In genomic region chr15:64755427-64755823, GRCh38 we compare ENCODE assay signal across 24 cellular contexts. TPM values are rescaled to one million over a fixed set of nuclear protein-coding genes. Genes with fewer than 3 reads are reported as not detected.
DNase-seq lines count a peak whose midpoint lies in the region; ATAC-seq and TF ChIP-seq lines count a peak whose summit lies in the region.
"Had no signal": no experiment of that assay in that cellular context is flagged by ENCODE, and none has a peak within 500 bp of the region (broad histone marks: within the 10 kb centered on the region; RNA-seq: fewer than 3 reads in every experiment).

No MANE protein-coding gene starts in this region.

- H3K27me3 ChIP-seq in right atrium auricular region (no peaks in the 10 kb centered on the region), tibial nerve (no peaks in the 10 kb centered on the region)
- H3K27me3 ChIP-seq: neural progenitor cell, testis had no signal

- peak overlapping the region; percentile 91 for H3K27ac Mint-ChIP-seq in WTC11
- peak overlapping the region; percentile 86 for H3K27ac Mint-ChIP-seq in stimulated activated memory B cell treated with anti-CD40 and anti-IgM and Interleukin-4, amounts not matched to agents 10 μg/mL and 1 μg/mL and 100 μg/mL, for 72 hours
- H3K27ac Mint-ChIP-seq: activated CD4-positive, alpha-beta memory T cell treated with anti-CD3 and anti-CD28 coated beads, Interleukin-2, amount 10 ng/mL, durations not matched to agents 7 days and 5 days; activated naive CD4-positive, alpha-beta T cell treated with anti-CD3 and anti-CD28 coated beads, Interleukin-2, amount 10 ng/mL, durations not matched to agents 7 days and 5 days; brain; mesothelial cell of epicardium; T-helper 1 cell treated with Interleukin-12 subunit alpha and Interleukin-12 subunit beta and Interleukin-4 antibody, amounts not matched to agents 30 μg/mL and 1 μg/mL, for 36 hours had no signal

- peak; percentile 24 for ATAC-seq in GM18498 (IDR thresholded peaks at IDR 0.05; ENCODE audit: unreplicated experiment)
- no peak for ATAC-seq in WTC11
- peak; percentile 8 for ATAC-seq in stimulated activated memory B cell treated with anti-CD40 and anti-IgM and Interleukin-4, amounts not matched to agents 10 μg/mL and 1 μg/mL and 100 μg/mL, for 72 hours
- ATAC-seq in HG02870 (IDR thresholded peaks at IDR 0.05; ENCODE audit: unreplicated experiment), result no peak

- 82 to 91% methylated on average over 7 of the region's 7 CpGs for WGBS in tibial nerve, 2 donors

- H3K27ac ChIP-seq in right atrium auricular region, result peak overlapping the region; percentile 78 to 90
- peak overlapping the region in 1 of 4 donors; percentile 23 for H3K27ac ChIP-seq in tibial nerve
- H3K27ac ChIP-seq: neural progenitor cell, testis, VCaP had no signal

- DNase-seq in WTC11 (ENCODE audit: low spot score) (no peak), right atrium auricular region (ENCODE audit: low spot score) (no peak), tibial nerve (ENCODE audit: low spot score in 2 of 2) (no peak), putamen (ENCODE audit: low spot score) (no peak)
- DNase-seq in activated CD4-positive, alpha-beta T cell treated with anti-CD3 and anti-CD28 coated beads for 48 hours, result no peak
- DNase-seq: activated CD4-positive, alpha-beta memory T cell treated with anti-CD3 and anti-CD28 coated beads, Interleukin-2, amount 10 ng/mL, durations not matched to agents 7 days and 5 days; activated naive CD4-positive, alpha-beta T cell treated with anti-CD3 and anti-CD28 coated beads, Interleukin-2, amount 10 ng/mL, durations not matched to agents 7 days and 5 days; activated T-cell treated with anti-CD3 and anti-CD28 coated beads, Interleukin-2, amount 50 U/mL, for 1 hour; cortex of kidney; DMS79; foreskin fibroblast; kidney glomerular epithelial cell; NCI-H1105 treated with DMSO at 0.1 percent for 48 hours; NCI-H2171; NCI-H69; testis had no signal

- TF ChIP-seq POLR2A in tibial nerve (IDR thresholded peaks at IDR 0.05), result no peak

- H3K9me3 ChIP-seq in right atrium auricular region (no peaks in the 10 kb centered on the region), tibial nerve (no peaks in the 10 kb centered on the region)
- H3K9me3 ChIP-seq: testis had no signal

- no peaks in the 10 kb centered on the region for H3K9me3 Mint-ChIP-seq in WTC11
- H3K9me3 Mint-ChIP-seq in stimulated activated memory B cell treated with anti-CD40 and anti-IgM and Interleukin-4, amounts not matched to agents 10 μg/mL and 1 μg/mL and 100 μg/mL, for 72 hours, result no peaks in the 10 kb centered on the region
- H3K9me3 Mint-ChIP-seq: activated CD4-positive, alpha-beta memory T cell treated with anti-CD3 and anti-CD28 coated beads, Interleukin-2, amount 10 ng/mL, durations not matched to agents 7 days and 5 days; activated naive CD4-positive, alpha-beta T cell treated with anti-CD3 and anti-CD28 coated beads, Interleukin-2, amount 10 ng/mL, durations not matched to agents 7 days and 5 days; brain; mesothelial cell of epicardium; neural progenitor cell; T-helper 1 cell treated with Interleukin-12 subunit alpha and Interleukin-12 subunit beta and Interleukin-4 antibody, amounts not matched to agents 30 μg/mL and 1 μg/mL, for 36 hours had no signal

- H3K4me3 ChIP-seq in right atrium auricular region (no peak overlapping the region), tibial nerve (no peak overlapping the region)
- H3K4me3 ChIP-seq: neural progenitor cell, testis had no signal

- no peaks in the 10 kb centered on the region for H3K36me3 ChIP-seq in right atrium auricular region
- H3K36me3 ChIP-seq in tibial nerve, result no peaks in the 10 kb centered on the region
- H3K36me3 ChIP-seq: neural progenitor cell had no signal

- no peak for TF ChIP-seq EP300 in tibial nerve (IDR thresholded peaks at IDR 0.05)

- no peak overlapping the region for H3K4me3 Mint-ChIP-seq in WTC11
- peak overlapping the region; percentile 63 for H3K4me3 Mint-ChIP-seq in stimulated activated memory B cell treated with anti-CD40 and anti-IgM and Interleukin-4, amounts not matched to agents 10 μg/mL and 1 μg/mL and 100 μg/mL, for 72 hours
- H3K4me3 Mint-ChIP-seq: activated CD4-positive, alpha-beta memory T cell treated with anti-CD3 and anti-CD28 coated beads, Interleukin-2, amount 10 ng/mL, durations not matched to agents 7 days and 5 days; activated naive CD4-positive, alpha-beta T cell treated with anti-CD3 and anti-CD28 coated beads, Interleukin-2, amount 10 ng/mL, durations not matched to agents 7 days and 5 days; brain; mesothelial cell of epicardium; T-helper 1 cell treated with Interleukin-12 subunit alpha and Interleukin-12 subunit beta and Interleukin-4 antibody, amounts not matched to agents 30 μg/mL and 1 μg/mL, for 36 hours had no signal

- TF ChIP-seq CTCF in WTC11 (IDR thresholded peaks at IDR 0.05) (no peak), right atrium auricular region (IDR thresholded peaks at IDR 0.05) (no peak), tibial nerve (IDR thresholded peaks at IDR 0.05) (no peak)

- CTCF ChIA-PET in WTC11 (lab: Charles Lee), result interaction anchor here (0.8 kb wide), 1 partner anchor 65 kb away, joined by 3 read pairs; no protein-coding TSS in a partner anchor

- POLR2A ChIA-PET in WTC11 (lab: Charles Lee), result no interaction called here

- H3K27me3 Mint-ChIP-seq in WTC11 (ENCODE audit: low read depth), result no peaks in the 10 kb centered on the region
- no peaks in the 10 kb centered on the region for H3K27me3 Mint-ChIP-seq in stimulated activated memory B cell treated with anti-CD40 and anti-IgM and Interleukin-4, amounts not matched to agents 10 μg/mL and 1 μg/mL and 100 μg/mL, for 72 hours

- peaks cover 71% of the 10 kb centered on the region for H3K4me1 Mint-ChIP-seq in WTC11
- peaks cover 52% of the 10 kb centered on the region for H3K4me1 Mint-ChIP-seq in stimulated activated memory B cell treated with anti-CD40 and anti-IgM and Interleukin-4, amounts not matched to agents 10 μg/mL and 1 μg/mL and 100 μg/mL, for 72 hours
- H3K4me1 Mint-ChIP-seq: activated CD4-positive, alpha-beta memory T cell treated with anti-CD3 and anti-CD28 coated beads, Interleukin-2, amount 10 ng/mL, durations not matched to agents 7 days and 5 days; activated naive CD4-positive, alpha-beta T cell treated with anti-CD3 and anti-CD28 coated beads, Interleukin-2, amount 10 ng/mL, durations not matched to agents 7 days and 5 days had no signal

- peaks cover 31% of the 10 kb centered on the region for H3K36me3 Mint-ChIP-seq in WTC11
- no peaks in the 10 kb centered on the region for H3K36me3 Mint-ChIP-seq in stimulated activated memory B cell treated with anti-CD40 and anti-IgM and Interleukin-4, amounts not matched to agents 10 μg/mL and 1 μg/mL and 100 μg/mL, for 72 hours
- H3K36me3 Mint-ChIP-seq: activated naive CD4-positive, alpha-beta T cell treated with anti-CD3 and anti-CD28 coated beads, Interleukin-2, amount 10 ng/mL, durations not matched to agents 7 days and 5 days; brain had no signal

- peaks cover 0 to 76% of the 10 kb centered on the region in 2 donors for H3K4me1 ChIP-seq in right atrium auricular region
- no peaks in the 10 kb centered on the region for H3K4me1 ChIP-seq in tibial nerve
- H3K4me1 ChIP-seq: testis had no signal

TF ChIP-seq in WTC11, 78 proteins besides CTCF, POLR2A, EP300 and RAD21 (continues in another document):
- no peak for TF ChIP-seq RELA (CRISPR knock-in tag; IDR thresholded peaks at IDR 0.05; ENCODE audit: borderline replicate concordance)
- no peak for TF ChIP-seq HMGA2 (CRISPR knock-in tag; IDR thresholded peaks at IDR 0.05)
- TF ChIP-seq TCF7 (CRISPR knock-in tag; IDR thresholded peaks at IDR 0.05; ENCODE audit: low read depth), result no peak
- no peak for TF ChIP-seq ZNF532 (CRISPR knock-in tag; IDR thresholded peaks at IDR 0.05; ENCODE audit: borderline replicate concordance)
- no peak for TF ChIP-seq TEAD4 (CRISPR knock-in tag; IDR thresholded peaks at IDR 0.05)
- no peak for TF ChIP-seq USF1 (CRISPR knock-in tag; IDR thresholded peaks at IDR 0.05)
- no peak for TF ChIP-seq FOXJ3 (CRISPR knock-in tag; IDR thresholded peaks at IDR 0.05; ENCODE audit: borderline replicate concordance)

RNA-seq across cellular contexts. Expression of gene RBPMS2, which starts 20.0 kb away (rescaled TPM):
- 195 to 210 TPM (median 202 TPM) in 3 replicates for total RNA-seq in WTC11 (2021)
- 10 to 100 TPM; 84.2 to 85.0 TPM for total RNA-seq in right atrium auricular region
- total RNA-seq in tibial nerve, result 1 to 10 TPM in 3 of 4 donors, under 1 TPM in 1; 0.22 to 5.4 (median 1.8) TPM
- total RNA-seq: activated CD4-positive, alpha-beta memory T cell treated with anti-CD3 and anti-CD28 coated beads, Interleukin-2, amount 10 ng/mL, durations not matched to agents 7 days and 5 days had no signal

Comparison
In these comparisons a context has a peak if more than half of its experiments do, and no peak if none do; other contexts are left out.
1. ATAC-seq: peak in GM18498 (single experiment) and stimulated activated memory B cell treated with anti-CD40 and anti-IgM and Interleukin-4, amounts not matched to agents 10 μg/mL and 1 μg/mL and 100 μg/mL, for 72 hours (single experiment); none in WTC11 (single experiment) and HG02870 (single experiment).
2. RNA of gene RBPMS2, which starts 20.0 kb away (total RNA-seq): 195 to 210 TPM in WTC11 and 84.2 to 85.0 TPM in right atrium auricular region; 0.22 to 5.4 TPM in tibial nerve; every median in the first group is over 10 times any median in the second.